ENCODE assay signal across 7 cellular contexts in genomic region chr9:128365525-128365924, GRCh38. TPM values are rescaled to one million over a fixed set of nuclear protein-coding genes. Genes with fewer than 3 reads are reported as not detected.
DNase-seq lines count a peak whose midpoint lies in the region; ATAC-seq and TF ChIP-seq lines count a peak whose summit lies in the region.
"Had no signal": no experiment of that assay in that cellular context is flagged by ENCODE, and none has a peak within 500 bp of the region (broad histone marks: within the 10 kb centered on the region; RNA-seq: fewer than 3 reads in every experiment).

No MANE protein-coding gene starts in this region.

- H3K27me3 ChIP-seq in heart left ventricle (no peaks in the 10 kb centered on the region), esophagus squamous epithelium (no peaks in the 10 kb centered on the region)

- intact Hi-C loops in heart left ventricle (cut with DNase I) = loop anchor here in 3 of 10 donors (2.0 to 10.0 kb wide), 3 partner anchors 49 to 259 kb away; partner anchors contain the start of gene GLE1 (in 1 of the 3)
- intact Hi-C loops in cardiac septum (cut with DNase I) = no loop called here
- intact Hi-C loops in esophagus squamous epithelium (cut with DNase I) = loop anchor here (10.0 kb wide), 1 partner anchor 49 kb away; no protein-coding TSS in a partner anchor

- TF ChIP-seq CTCF in heart left ventricle (IDR thresholded peaks at IDR 0.05) = no peak
- no peak for TF ChIP-seq CTCF in esophagus squamous epithelium (IDR thresholded peaks at IDR 0.05)

- peak overlapping the region in 10 of 12 donors; percentile 47 to 82 (median 68) for H3K27ac ChIP-seq in heart left ventricle
- peak overlapping the region in 3 of 4 donors; percentile 62 to 79 (median 75) for H3K27ac ChIP-seq in esophagus squamous epithelium
- H3K27ac ChIP-seq in substantia nigra (ENCODE audit: low read depth, low read length, poor library complexity, severe bottlenecking) = peak overlapping the region; percentile 99

- 85 to 90% (median 87%) methylated on average over 4 of the region's 4 CpGs for WGBS in heart left ventricle, 4 donors
- WGBS in esophagus squamous epithelium, 2 donors = 68% methylated on average over 2 to 4 of the region's 4 CpGs

- H3K4me3 ChIP-seq in heart left ventricle = peak overlapping the region in 6 of 12 donors; percentile 43 to 56 (median 48)
- peak overlapping the region in 1 of 4 donors; percentile 47 for H3K4me3 ChIP-seq in esophagus squamous epithelium

- H3K9me3 ChIP-seq in heart left ventricle (no peaks in the 10 kb centered on the region), esophagus squamous epithelium (no peaks in the 10 kb centered on the region)
- H3K9me3 ChIP-seq: prostate gland had no signal

- DNase-seq in heart left ventricle = no peak
- no peak for DNase-seq in cardiac septum (ENCODE audit: low spot score)
- no peak for DNase-seq in esophagus squamous epithelium (lab: John Stamatoyannopoulos, UW)
- DNase-seq in substantia nigra (lab: John Stamatoyannopoulos, UW) = no peak
- no peak for DNase-seq in hypothalamus (lab: John Stamatoyannopoulos, UW)
- no peak for DNase-seq in activated CD4-positive, alpha-beta T cell treated with anti-CD3 and anti-CD28 coated beads, Interleukin-2, amount 50 U/mL, for 48 hours

- ATAC-seq in heart left ventricle = no peak

- H3K36me3 ChIP-seq in heart left ventricle (peaks cover 0 to under 1% (median 0%) of the 10 kb centered on the region in 9 donors), esophagus squamous epithelium (peaks cover 0 to 5% (median 0%) of the 10 kb centered on the region in 3 donors)
- H3K36me3 ChIP-seq: prostate gland had no signal

- H3K4me1 ChIP-seq in heart left ventricle (peaks cover 0 to 37% (median 27%) of the 10 kb centered on the region in 12 donors), esophagus squamous epithelium (peaks cover 20 to 49% (median 38%) of the 10 kb centered on the region in 3 donors)

- TF ChIP-seq POLR2A in heart left ventricle (IDR thresholded peaks at IDR 0.05) (no peak), esophagus squamous epithelium (IDR thresholded peaks at IDR 0.05) (no peak)

RNA-seq across cellular contexts. Expression of gene URM1, which starts 5.6 kb away (rescaled TPM):
- total RNA-seq in heart left ventricle = 10 to 100 TPM; 34.4 to 55.5 (median 45.4) TPM
- polyA plus RNA-seq in heart left ventricle = 10 to 100 TPM; 30.2 to 85.6 TPM
- 49.5 TPM for total RNA-seq in cardiac septum
- 10 to 100 TPM; 22.7 to 31.5 (median 25.5) TPM for total RNA-seq in esophagus squamous epithelium

RNA-seq across cellular contexts. Expression of gene SLC27A4, which starts 25.2 kb away (rescaled TPM):
- total RNA-seq in heart left ventricle (10 to 100 TPM; 10.7 to 36.1 (median 17.8) TPM), cardiac septum (17.4 TPM), esophagus squamous epithelium (100 to 1,000 TPM in 1 of 4 donors, 10 to 100 TPM in 3; 36.6 to 110 (median 72.2) TPM)
- polyA plus RNA-seq in heart left ventricle = 10 to 100 TPM; 25.9 to 48.8 TPM

RNA-seq across cellular contexts. Expression of gene COQ4, which starts 42.9 kb away (rescaled TPM):
- 10 to 100 TPM; 19.0 to 43.2 (median 29.8) TPM for total RNA-seq in heart left ventricle
- polyA plus RNA-seq in heart left ventricle = 10 to 100 TPM; 32.2 to 38.1 TPM
- 25.9 TPM for total RNA-seq in cardiac septum
- 10 to 100 TPM; 55.5 to 89.2 (median 77.9) TPM for total RNA-seq in esophagus squamous epithelium

RNA-seq across cellular contexts. Expression of gene TRUB2, which starts 43.3 kb away (rescaled TPM):
- 10 to 100 TPM; 12.9 to 49.7 (median 34.5) TPM for total RNA-seq in heart left ventricle
- 10 to 100 TPM; 25.3 to 25.6 TPM for polyA plus RNA-seq in heart left ventricle
- total RNA-seq in cardiac septum = 30.7 TPM
- total RNA-seq in esophagus squamous epithelium = 10 to 100 TPM; 13.2 to 15.6 (median 15.3) TPM

RNA-seq across cellular contexts. Expression of gene CERCAM, which starts 55.1 kb away (rescaled TPM):
- total RNA-seq in heart left ventricle (10 to 100 TPM in 7 of 9 donors, 1 to 10 TPM in 2; 5.9 to 30.0 (median 11.8) TPM), cardiac septum (16.6 TPM), esophagus squamous epithelium (10 to 100 TPM in 1 of 4 donors, 1 to 10 TPM in 3; 2.2 to 18.3 (median 6.2) TPM)
- polyA plus RNA-seq in heart left ventricle = 10 to 100 TPM in 1 of 2 donors, 1 to 10 TPM in 1; 5.3 to 10.7 TPM
